In genomic region chr2:21165350-21165749, GRCh38 we compare ENCODE assay signal across 19 cellular contexts. TPM values are rescaled to one million over a fixed set of nuclear protein-coding genes. Genes with fewer than 3 reads are reported as not detected.
DNase-seq lines count a peak whose midpoint lies in the region; ATAC-seq and TF ChIP-seq lines count a peak whose summit lies in the region.
"Had no signal": no experiment of that assay in that cellular context is flagged by ENCODE, and none has a peak within 500 bp of the region (broad histone marks: within the 10 kb centered on the region; RNA-seq: fewer than 3 reads in every experiment).

No MANE protein-coding gene starts in this region.

- H3K9me3 Mint-ChIP-seq in natural killer cell, result no peaks in the 10 kb centered on the region
- H3K9me3 Mint-ChIP-seq: activated T-cell treated with anti-CD3 and anti-CD28 coated beads, Interleukin-2, amount 50 U/mL, for 24 hours had no signal

- H3K4me3 Mint-ChIP-seq in natural killer cell, result no peak overlapping the region
- H3K4me3 Mint-ChIP-seq: activated T-cell treated with anti-CD3 and anti-CD28 coated beads, Interleukin-2, amount 50 U/mL, for 24 hours; stimulated activated effector memory CD8-positive, alpha-beta T cell treated with anti-CD3 and anti-CD28 coated beads, Interleukin-12 subunit alpha, Interleukin-12 subunit beta, amount 100 ng/mL, for 72 hours had no signal

- TF ChIP-seq POLR2A in upper lobe of left lung (IDR thresholded peaks at IDR 0.05), result no peak

- peaks cover 0 to 8% of the 10 kb centered on the region in 2 donors for H3K27me3 Mint-ChIP-seq in natural killer cell (ENCODE audit: low read depth in 2 of 2)
- H3K27me3 Mint-ChIP-seq: activated T-cell treated with anti-CD3 and anti-CD28 coated beads, Interleukin-2, amount 50 U/mL, for 24 hours had no signal

- H3K9me3 ChIP-seq in upper lobe of left lung, result no peaks in the 10 kb centered on the region
- H3K9me3 ChIP-seq in aorta (ENCODE audit: control insufficient read depth, low read length), result no peaks in the 10 kb centered on the region
- H3K9me3 ChIP-seq: gastroesophageal sphincter, mucosa of descending colon, vagina had no signal

- intact Hi-C loops in aorta (cut with DNase I) (no loop called here), natural killer cell (cut with micrococcal nuclease) (loop anchor here (10.0 kb wide), 1 partner anchor 121 kb away; the partner anchor contains the start of gene APOB)

- peak; percentile 35; the same call in 1 of the 2 replicates for TF ChIP-seq CTCF in 22Rv1 (IDR thresholded peaks at IDR 0.05)
- peak; percentile 59 for TF ChIP-seq CTCF in foreskin keratinocyte (conservative IDR thresholded peaks at IDR 0.05)
- TF ChIP-seq CTCF in upper lobe of left lung (IDR thresholded peaks at IDR 0.05), result no peak
- TF ChIP-seq CTCF in natural killer cell (IDR thresholded peaks at IDR 0.05), result no peak

- DNase-seq in ELR (ENCODE audit: low read depth) (peak; percentile 1), SK-MEL-5 (ENCODE audit: low read depth, low spot score) (peak; percentile 30), foreskin keratinocyte (no peak), upper lobe of left lung (no peak), aorta (no peak), natural killer cell (no peak)
- DNase-seq: activated T-cell treated with anti-CD3 and anti-CD28 coated beads, Interleukin-2, amount 50 U/mL, for 24 hours; amygdala; EL; mucosa of descending colon; NCI-H1436 treated with DMSO at 0.1 percent for 48 hours; NCI-H526; stimulated activated CD4-positive, alpha-beta T cell treated with anti-CD3 and anti-CD28 coated beads, Interleukin-4, amount 100 ng/mL, for 24 hours had no signal

- no peak overlapping the region for H3K27ac Mint-ChIP-seq in natural killer cell
- H3K27ac Mint-ChIP-seq: activated T-cell treated with anti-CD3 and anti-CD28 coated beads, Interleukin-2, amount 50 U/mL, for 24 hours; stimulated activated effector memory CD8-positive, alpha-beta T cell treated with anti-CD3 and anti-CD28 coated beads, Interleukin-12 subunit alpha, Interleukin-12 subunit beta, amount 100 ng/mL, for 72 hours had no signal

- WGBS in upper lobe of left lung, 2 donors, result 2 to 12% methylated on average over 1 of the region's 1 CpG
- WGBS in aorta, 2 donors, result 9 to 28% methylated on average over 1 of the region's 1 CpG

- no peaks in the 10 kb centered on the region for H3K27me3 ChIP-seq in foreskin keratinocyte
- H3K27me3 ChIP-seq in upper lobe of left lung, result no peaks in the 10 kb centered on the region
- no peaks in the 10 kb centered on the region for H3K27me3 ChIP-seq in aorta (ENCODE audit: control insufficient read depth in 1 of 2, insufficient read depth in 2 of 2, low read length in 1 of 2)
- H3K27me3 ChIP-seq: gastroesophageal sphincter, vagina had no signal

- H3K36me3 Mint-ChIP-seq in natural killer cell, result no peaks in the 10 kb centered on the region
- H3K36me3 Mint-ChIP-seq: stimulated activated effector memory CD8-positive, alpha-beta T cell treated with anti-CD3 and anti-CD28 coated beads, Interleukin-12 subunit alpha, Interleukin-12 subunit beta, amount 100 ng/mL, for 72 hours had no signal

- H3K36me3 ChIP-seq in upper lobe of left lung (no peaks in the 10 kb centered on the region), aorta (ENCODE audit: control insufficient read depth in 1 of 2, insufficient read depth in 2 of 2, low read length in 1 of 2) (no peaks in the 10 kb centered on the region)
- H3K36me3 ChIP-seq: gastroesophageal sphincter, vagina had no signal

- TF ChIP-seq EP300 in upper lobe of left lung (IDR thresholded peaks at IDR 0.05), result no peak

- in situ Hi-C loops in SK-MEL-5 (cut with HindIII; ENCODE audit: low pct_unique_long_range_greater_than_20kb, low sequenced_read_pairs), result no loop called here

- H3K4me3 ChIP-seq in upper lobe of left lung, result no peak overlapping the region
- no peak overlapping the region for H3K4me3 ChIP-seq in aorta (ENCODE audit: low read length in 2 of 2)
- H3K4me3 ChIP-seq: gastroesophageal sphincter, mucosa of descending colon, vagina had no signal

- H3K4me1 ChIP-seq in foreskin keratinocyte, result no peaks in the 10 kb centered on the region
- no peaks in the 10 kb centered on the region for H3K4me1 ChIP-seq in upper lobe of left lung
- H3K4me1 ChIP-seq in aorta (ENCODE audit: control insufficient read depth in 1 of 2, insufficient read depth in 2 of 2, low read length in 2 of 2), result no peaks in the 10 kb centered on the region
- H3K4me1 ChIP-seq: gastroesophageal sphincter, vagina had no signal

- H3K27ac ChIP-seq in 22Rv1 (no peak overlapping the region), foreskin keratinocyte (no peak overlapping the region), upper lobe of left lung (no peak overlapping the region), aorta (ENCODE audit: low read depth in 1 of 2, low read length in 2 of 2) (no peak overlapping the region)
- H3K27ac ChIP-seq: gastroesophageal sphincter, vagina had no signal

- ATAC-seq in foreskin keratinocyte (no peak), upper lobe of left lung (ENCODE audit: low FRiP score in 2 of 2) (no peak), HG03175 (IDR thresholded peaks at IDR 0.05; ENCODE audit: unreplicated experiment) (no peak), aorta (ENCODE audit: low FRiP score) (no peak), natural killer cell (no peak)
- ATAC-seq: activated CD4-positive, CD25-positive, alpha-beta regulatory T cell treated with anti-CD3 and anti-CD28 coated beads, Interleukin-2, amount 50 U/mL, for 24 hours; gastroesophageal sphincter; mucosa of descending colon; stimulated activated effector memory CD8-positive, alpha-beta T cell treated with anti-CD3 and anti-CD28 coated beads, Interleukin-12 subunit alpha, Interleukin-12 subunit beta, amount 100 ng/mL, for 72 hours had no signal

- no peaks in the 10 kb centered on the region for H3K4me1 Mint-ChIP-seq in natural killer cell
- H3K4me1 Mint-ChIP-seq: stimulated activated effector memory CD8-positive, alpha-beta T cell treated with anti-CD3 and anti-CD28 coated beads, Interleukin-12 subunit alpha, Interleukin-12 subunit beta, amount 100 ng/mL, for 72 hours had no signal

RNA-seq across cellular contexts. Expression of gene TDRD15, which starts 41.6 kb away (rescaled TPM):
- total RNA-seq in SK-MEL-5 (2014; rRNA removed; shearing (Covaris generic)), result 0.03 and 0.16 TPM in 2 replicates
- 0.03 and 0.05 TPM in 2 replicates for polyA plus RNA-seq in SK-MEL-5 (2015; cell fraction: cytosol; rRNA removed)
- not detected in 2 replicates for polyA plus RNA-seq in SK-MEL-5 (2015; cell fraction: nucleus; rRNA removed)
- not detected in 2 replicates for total RNA-seq in foreskin keratinocyte
- polyA plus RNA-seq in foreskin keratinocyte, result not detected in 2 replicates
- total RNA-seq in upper lobe of left lung, result under 1 TPM in 2 of 6 donors, not detected in 4; 0.07 to 0.11 TPM
- total RNA-seq in aorta, result under 1 TPM; 0.06 to 0.15 TPM
- not detected for polyA plus RNA-seq in aorta
- total RNA-seq in natural killer cell, result under 1 TPM; 0.21 to 0.33 (median 0.27) TPM
- total RNA-seq: mucosa of descending colon, vagina had no signal

Comparison
In these comparisons a context has a peak if more than half of its experiments do, and no peak if none do; other contexts are left out.
1. CTCF ChIP-seq: peak in 22Rv1 (single experiment) and foreskin keratinocyte (single experiment); none in upper lobe of left lung (0 of 6) and natural killer cell (single experiment).
2. DNase-seq: peak in ELR (single experiment) and SK-MEL-5 (single experiment); none in foreskin keratinocyte (0 of 2), upper lobe of left lung (0 of 2), aorta (0 of 2) and natural killer cell (single experiment).